ENCODE assay signal across 24 cellular contexts in genomic region chr7:134320201-134320600, GRCh38. TPM values are rescaled to one million over a fixed set of nuclear protein-coding genes. Genes with fewer than 3 reads are reported as not detected.
DNase-seq lines count a peak whose midpoint lies in the region; ATAC-seq and TF ChIP-seq lines count a peak whose summit lies in the region.
"Had no signal": no experiment of that assay in that cellular context is flagged by ENCODE, and none has a peak within 500 bp of the region (broad histone marks: within the 10 kb centered on the region; RNA-seq: fewer than 3 reads in every experiment).

No MANE protein-coding gene starts in this region.

- ATAC-seq in esophagus mucosa (no peak), HG02973 (IDR thresholded peaks at IDR 0.05; ENCODE audit: unreplicated experiment) (no peak)
- ATAC-seq: activated naive CD4-positive, alpha-beta T cell treated with anti-CD3 and anti-CD28 coated beads, Interleukin-2, amount 50 U/mL, for 72 hours; left lung; sciatic nerve had no signal

- TF ChIP-seq CTCF in foreskin fibroblast (IDR thresholded peaks at IDR 0.05; ENCODE audit: low read depth, low read length), result no peak

- no peak overlapping the region for H3K4me3 ChIP-seq in foreskin fibroblast (ENCODE audit: low read depth in 1 of 2, low read length in 2 of 2)
- H3K4me3 ChIP-seq: left lung, prostate gland, tibial nerve had no signal

- peak; percentile 26 for DNase-seq in HCEC 1CT
- peak; percentile 14 for DNase-seq in RKO (ENCODE audit: low spot score)
- peak; percentile 43 to 61 for DNase-seq in foreskin fibroblast
- no peak for DNase-seq in hippocampal formation (lab: John Stamatoyannopoulos, UW)
- DNase-seq in NCI-H446 treated with DMSO at 0.1 percent for 48 hours (lab: John Stamatoyannopoulos, UW), result no peak
- DNase-seq: activated CD4-positive, alpha-beta T cell treated with anti-CD3 and anti-CD28 coated beads for 48 hours; activated CD8-positive, alpha-beta memory T cell treated with anti-CD3 and anti-CD28 coated beads for 24 hours; activated effector memory CD4-positive, alpha-beta T cell treated with Interleukin-2 at 50 U/mL for 16 hours; activated T-cell treated with anti-CD3 and anti-CD28 coated beads for 4 hours; Caco-2; DMS53; GDM1; left lung; naive B cell; NCI-H1417 treated with DMSO at 0.1 percent for 48 hours; NCI-H345; NCI-H774; stimulated activated CD4-positive, alpha-beta T cell treated with anti-CD3 and anti-CD28 coated beads, Interleukin-4, amount 100 ng/mL, for 24 hours had no signal

RNA-seq across cellular contexts. Expression of gene SLC35B4, which starts 3.5 kb away (rescaled TPM):
- total RNA-seq in esophagus mucosa, result 7.2 TPM

Comparison
In these comparisons a context has a peak if more than half of its experiments do, and no peak if none do; other contexts are left out.
1. DNase-seq: peak in HCEC 1CT (single experiment), RKO (single experiment) and foreskin fibroblast (2 of 2); none in hippocampal formation (0 of 2) and NCI-H446 treated with DMSO at 0.1 percent for 48 hours (single experiment).